In the genomic region with DNA sequence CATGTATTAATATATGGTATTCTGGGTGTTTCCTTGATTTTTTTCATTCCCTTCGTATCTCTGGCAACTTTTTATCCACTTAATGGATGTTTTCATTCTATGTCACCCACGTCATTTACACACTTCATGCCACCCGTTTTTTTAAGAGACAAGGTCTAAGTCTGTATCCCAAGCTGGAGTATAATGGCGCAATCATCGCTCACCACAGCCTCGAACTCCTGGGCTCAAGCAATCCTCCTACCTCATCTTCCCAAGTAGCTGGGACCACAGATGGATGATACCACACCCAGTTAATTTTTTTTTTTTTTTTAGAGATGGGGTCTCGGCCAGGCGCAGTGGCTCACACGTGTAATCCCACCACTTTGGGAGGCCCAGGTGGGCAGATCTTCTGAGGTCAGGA, we compare ENCODE assay signal across 21 cellular contexts. TPM values are rescaled to one million over a fixed set of nuclear protein-coding genes. Genes with fewer than 3 reads are reported as not detected.
"Had no signal": no experiment of that assay in that cellular context is flagged by ENCODE, and none has a peak within 500 bp of the region (broad histone marks: within the 10 kb centered on the region; RNA-seq: fewer than 3 reads in every experiment).

No MANE protein-coding gene starts in this region.

- H3K4me3 ChIP-seq: ascending aorta, body of pancreas had no signal

- H3K27ac Mint-ChIP-seq: activated CD8-positive, alpha-beta T cell treated with anti-CD3 and anti-CD28 coated beads for 36 hours; activated T-cell treated with anti-CD3 and anti-CD28 coated beads, Interleukin-2, amount 50 U/mL, for 72 hours had no signal

- H3K27me3 ChIP-seq: body of pancreas had no signal

- H3K36me3 ChIP-seq: ascending aorta had no signal

- H3K9me3 ChIP-seq: ascending aorta, body of pancreas, SK-N-SH had no signal

- H3K27me3 Mint-ChIP-seq: activated CD8-positive, alpha-beta T cell treated with anti-CD3 and anti-CD28 coated beads for 36 hours; central memory CD8-positive, alpha-beta T cell had no signal

- ATAC-seq: activated CD4-positive, CD25-positive, alpha-beta regulatory T cell treated with anti-CD3 and anti-CD28 coated beads, Interleukin-2, amount 50 U/mL, for 24 hours; activated CD8-positive, alpha-beta T cell treated with anti-CD3 and anti-CD28 coated beads for 36 hours; activated T-cell treated with anti-CD3 and anti-CD28 coated beads, Interleukin-2, amount 50 U/mL, for 72 hours; body of pancreas had no signal

- H3K9me3 Mint-ChIP-seq: activated CD8-positive, alpha-beta T cell treated with anti-CD3 and anti-CD28 coated beads for 36 hours; activated T-cell treated with anti-CD3 and anti-CD28 coated beads, Interleukin-2, amount 50 U/mL, for 72 hours; central memory CD8-positive, alpha-beta T cell had no signal

- H3K4me3 Mint-ChIP-seq: activated CD8-positive, alpha-beta T cell treated with anti-CD3 and anti-CD28 coated beads for 36 hours; activated T-cell treated with anti-CD3 and anti-CD28 coated beads, Interleukin-2, amount 50 U/mL, for 72 hours; central memory CD8-positive, alpha-beta T cell had no signal

- DNase-seq: activated CD4-positive, alpha-beta T cell treated with anti-CD3 and anti-CD28 coated beads for 4 hours; activated CD8-positive, alpha-beta memory T cell treated with anti-CD3 and anti-CD28 coated beads, Interleukin-2, amount 50 U/mL, for 4 hours; activated CD8-positive, alpha-beta T cell treated with anti-CD3 and anti-CD28 coated beads for 36 hours; activated naive CD4-positive, alpha-beta T cell treated with anti-CD3 and anti-CD28 coated beads, Interleukin-2, amount 50 U/mL, for 16 hours; activated T-cell treated with anti-CD3 and anti-CD28 coated beads, Interleukin-2, amount 50 U/mL, for 72 hours; amniotic stem cell; body of pancreas; KG1; NCI-H1048; NCI-H2029; NCI-H2107; NCI-H2171 treated with DMSO at 0.1 percent for 48 hours; NCI-H226; NCI-H510A; NCI-H526 treated with DMSO at 0.1 percent for 48 hours; NCI-H82; SK-N-SH; T-helper 1 cell had no signal

- H3K27ac ChIP-seq: ascending aorta, body of pancreas had no signal

RNA-seq across cellular contexts. Expression of a gene that starts 5.7 kb away (rescaled TPM):
- total RNA-seq: body of pancreas had no signal
